Comparison of ENCODE assay signal across 1 cellular context in genomic region chr1:184596950-184597651, GRCh38.
TF ChIP-seq lines count a peak whose summit lies in the region.

No MANE protein-coding gene starts in this region.

TF ChIP-seq in HCT116, 20 proteins besides CTCF, POLR2A, EP300 and RAD21 (continued from another document):
- TF ChIP-seq SIN3A (IDR thresholded peaks at IDR 0.05; ENCODE audit: low read depth) = no peak
- no peak for TF ChIP-seq REST (IDR thresholded peaks at IDR 0.05; ENCODE audit: low read depth)
